In the genomic region with DNA sequence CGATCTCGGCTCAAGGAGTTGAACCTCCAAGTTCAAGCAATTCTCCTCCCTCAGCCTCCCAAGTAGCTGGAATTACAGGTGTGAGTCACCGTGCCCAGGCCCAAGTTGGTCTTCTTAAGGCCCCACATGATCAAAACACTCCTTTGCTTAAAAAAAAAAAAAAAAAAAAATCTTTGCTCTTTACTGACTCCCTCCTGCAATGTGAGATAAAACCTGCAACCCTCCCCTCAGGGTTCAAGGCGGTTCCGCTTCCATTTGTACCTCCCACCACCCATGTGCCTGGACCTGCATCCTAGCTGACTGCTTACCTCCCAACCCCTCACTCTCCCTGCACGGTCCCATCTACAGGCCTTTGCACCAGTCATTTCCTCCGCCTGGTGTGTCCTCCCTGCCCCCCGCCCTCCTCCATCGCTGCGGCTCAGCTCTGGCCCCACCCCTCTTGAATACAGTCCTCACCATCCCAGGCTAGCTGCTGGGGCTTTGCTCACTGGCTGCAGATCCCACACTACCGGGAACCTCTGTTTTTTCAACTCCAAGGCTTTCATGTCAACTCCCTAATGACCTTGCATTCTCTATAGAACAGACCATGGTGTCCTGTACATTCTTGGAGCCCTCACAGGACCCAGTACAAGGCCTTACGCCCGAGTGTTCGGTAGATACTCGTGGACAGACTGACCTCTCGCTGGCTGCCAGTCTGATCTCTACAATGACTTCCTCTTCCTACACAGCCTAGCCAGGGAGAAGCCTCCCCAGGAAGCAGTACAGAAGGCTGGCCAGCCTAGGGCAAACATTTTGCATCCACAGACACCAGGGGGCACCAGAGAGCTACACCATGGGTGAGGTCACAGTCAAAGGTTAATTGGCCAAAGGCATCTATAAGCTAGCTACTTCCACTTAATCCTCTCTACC, we compare ENCODE assay signal across 8 cellular contexts. TPM values are rescaled to one million over a fixed set of nuclear protein-coding genes. Genes with fewer than 3 reads are reported as not detected.
DNase-seq lines count a peak whose midpoint lies in the region; ATAC-seq and TF ChIP-seq lines count a peak whose summit lies in the region.

No MANE protein-coding gene starts in this region.

- no peaks in the 10 kb centered on the region for H3K27me3 ChIP-seq in right lobe of liver

- peaks cover 2 to 35% (median 21%) of the 10 kb centered on the region in 4 donors for H3K4me1 ChIP-seq in right lobe of liver

- H3K36me3 Mint-ChIP-seq in Calu3 (ENCODE audit: insufficient read depth, unreplicated experiment): peaks cover 67% of the 10 kb centered on the region
- H3K36me3 Mint-ChIP-seq in HFFc6 (ENCODE audit: low read depth): peaks cover 36% of the 10 kb centered on the region
- peaks cover 64% of the 10 kb centered on the region for H3K36me3 Mint-ChIP-seq in activated CD4-positive, alpha-beta T cell treated with anti-CD3 and anti-CD28 coated beads, Interleukin-2, amount 10 ng/mL, durations not matched to agents 7 days and 5 days (ENCODE audit: low read depth)
- peaks cover 97% of the 10 kb centered on the region for H3K36me3 Mint-ChIP-seq in dendritic cell treated with granulocyte-macrophage colony-stimulating factor and Interleukin-4, amounts not matched to agents 40 ng/mL and 50 ng/mL, for 4 days (ENCODE audit: low read depth)

- peaks cover 0 to 37% (median 11%) of the 10 kb centered on the region in 4 donors for H3K36me3 ChIP-seq in right lobe of liver

- no TSS peak for BruUV-seq in Calu3 (replicated peaks; lab: Mats Ljungman, UMichigan)

- peak overlapping the region in 1 of 3 donors; percentile 12 for H3K27ac ChIP-seq in right lobe of liver

- intact Hi-C loops in Calu3 (cut with micrococcal nuclease; ENCODE audit: unreplicated experiment): loop anchor here (1.0 kb wide), 2 partner anchors 30 to 97 kb away; no protein-coding TSS in a partner anchor
- intact Hi-C loops in dendritic cell treated with granulocyte-macrophage colony-stimulating factor and Interleukin-4, amounts not matched to agents 40 ng/mL and 50 ng/mL, for 4 days (cut with micrococcal nuclease): loop anchor here (1.0 kb wide), 1 partner anchor 97 kb away; no protein-coding TSS in a partner anchor
- intact Hi-C loops in right lobe of liver (cut with DNase I): loop anchor here (5.0 kb wide), 2 partner anchors 94 to 99 kb away; no protein-coding TSS in a partner anchor

- H3K4me3 ChIP-seq in right lobe of liver: no peak overlapping the region

- H3K27ac Mint-ChIP-seq in Calu3 (ENCODE audit: unreplicated experiment) (peak overlapping the region; percentile 30), HFFc6 (peak overlapping the region; percentile 20)
- H3K27ac Mint-ChIP-seq in activated CD4-positive, alpha-beta T cell treated with anti-CD3 and anti-CD28 coated beads, Interleukin-2, amount 10 ng/mL, durations not matched to agents 7 days and 5 days: peak overlapping the region; percentile 76
- peak overlapping the region; percentile 79 for H3K27ac Mint-ChIP-seq in dendritic cell treated with granulocyte-macrophage colony-stimulating factor and Interleukin-4, amounts not matched to agents 40 ng/mL and 50 ng/mL, for 4 days

- 48% methylated on average over 14 of the region's 16 CpGs for WGBS in right lobe of liver (ENCODE audit: insufficient coverage, low coverage, low lambda C conversion rate, missing lambda C conversion rate)

- peaks cover 59% of the 10 kb centered on the region for H3K4me1 Mint-ChIP-seq in Calu3 (ENCODE audit: low read depth, unreplicated experiment)
- peaks cover 51% of the 10 kb centered on the region for H3K4me1 Mint-ChIP-seq in HFFc6 (ENCODE audit: low read depth)
- H3K4me1 Mint-ChIP-seq in activated CD4-positive, alpha-beta T cell treated with anti-CD3 and anti-CD28 coated beads, Interleukin-2, amount 10 ng/mL, durations not matched to agents 7 days and 5 days: peaks cover 47% of the 10 kb centered on the region
- peaks cover 53% of the 10 kb centered on the region for H3K4me1 Mint-ChIP-seq in dendritic cell treated with granulocyte-macrophage colony-stimulating factor and Interleukin-4, amounts not matched to agents 40 ng/mL and 50 ng/mL, for 4 days (ENCODE audit: low read depth)

- H3K4me3 Mint-ChIP-seq in Calu3 (ENCODE audit: low read depth, unreplicated experiment) (no peak overlapping the region), HFFc6 (no peak overlapping the region)
- H3K4me3 Mint-ChIP-seq in activated CD4-positive, alpha-beta T cell treated with anti-CD3 and anti-CD28 coated beads, Interleukin-2, amount 10 ng/mL, durations not matched to agents 7 days and 5 days: no peak overlapping the region
- peak overlapping the region; percentile 14 for H3K4me3 Mint-ChIP-seq in dendritic cell treated with granulocyte-macrophage colony-stimulating factor and Interleukin-4, amounts not matched to agents 40 ng/mL and 50 ng/mL, for 4 days

- CTCF ChIA-PET in Calu3 (lab: Charles Lee): interaction anchor here (1.0 to 2.2 kb wide), 13 partner anchors 13 to 158 kb away, joined by 3 to 26 read pairs (median 6); partner anchors contain the start of genes PNMA1, PTGR2 and ZNF410
- CTCF ChIA-PET in activated CD4-positive, alpha-beta T cell treated with anti-CD3 and anti-CD28 coated beads, Interleukin-2, amount 10 ng/mL, durations not matched to agents 7 days and 5 days (lab: Charles Lee): interaction anchor here (0.5 to 4.3 kb wide), 37 partner anchors 9 to 1291 kb away, joined by 3 to 78 read pairs (median 4); partner anchors contain the start of gene PTGR2

- POLR2A ChIA-PET in activated CD4-positive, alpha-beta T cell treated with anti-CD3 and anti-CD28 coated beads, Interleukin-2, amount 10 ng/mL, durations not matched to agents 7 days and 5 days (lab: Charles Lee): no interaction called here

- no peaks in the 10 kb centered on the region for H3K9me3 Mint-ChIP-seq in Calu3 (ENCODE audit: low read depth, unreplicated experiment)
- no peaks in the 10 kb centered on the region for H3K9me3 Mint-ChIP-seq in HFFc6
- no peaks in the 10 kb centered on the region for H3K9me3 Mint-ChIP-seq in activated CD4-positive, alpha-beta T cell treated with anti-CD3 and anti-CD28 coated beads, Interleukin-2, amount 10 ng/mL, durations not matched to agents 7 days and 5 days
- H3K9me3 Mint-ChIP-seq in dendritic cell treated with granulocyte-macrophage colony-stimulating factor and Interleukin-4, amounts not matched to agents 40 ng/mL and 50 ng/mL, for 4 days: no peaks in the 10 kb centered on the region

- ATAC-seq in right lobe of liver (peak; percentile 77 to 86 (median 80)), HG03095 (IDR thresholded peaks at IDR 0.05; ENCODE audit: unreplicated experiment) (no peak)

- H3K27me3 Mint-ChIP-seq in Calu3 (ENCODE audit: unreplicated experiment): no peaks in the 10 kb centered on the region
- H3K27me3 Mint-ChIP-seq in HFFc6 (ENCODE audit: insufficient read depth): peaks cover 7% of the 10 kb centered on the region
- H3K27me3 Mint-ChIP-seq in activated CD4-positive, alpha-beta T cell treated with anti-CD3 and anti-CD28 coated beads, Interleukin-2, amount 10 ng/mL, durations not matched to agents 7 days and 5 days: no peaks in the 10 kb centered on the region
- no peaks in the 10 kb centered on the region for H3K27me3 Mint-ChIP-seq in dendritic cell treated with granulocyte-macrophage colony-stimulating factor and Interleukin-4, amounts not matched to agents 40 ng/mL and 50 ng/mL, for 4 days

- TF ChIP-seq CTCF in Calu3 (IDR thresholded peaks at IDR 0.05; ENCODE audit: unreplicated experiment): peak; percentile 89
- peak; percentile 96 for TF ChIP-seq CTCF in HFFc6 (IDR thresholded peaks at IDR 0.05)
- peak; percentile 95 to 97 (median 96) for TF ChIP-seq CTCF in right lobe of liver (IDR thresholded peaks at IDR 0.05)

- peak; percentile 91 for DNase-seq in Calu3
- DNase-seq in HFFc6: peak; percentile 53
- peak; percentile 81 for DNase-seq in NCI-H69 (lab: John Stamatoyannopoulos, UW)
- peak; percentile 92 for DNase-seq in activated CD4-positive, alpha-beta T cell treated with anti-CD3 and anti-CD28 coated beads, Interleukin-2, amount 10 ng/mL, durations not matched to agents 7 days and 5 days
- DNase-seq in right lobe of liver: peak; percentile 88 to 90 (median 88)
- DNase-seq in stimulated activated CD4-positive, alpha-beta T cell treated with anti-CD3 and anti-CD28 coated beads, Interleukin-4, amount 100 ng/mL, for 4 hours: peak; percentile 77 to 87

- TF ChIP-seq POLR2A in right lobe of liver (IDR thresholded peaks at IDR 0.05): no peak

- H3K9me3 ChIP-seq in right lobe of liver: no peaks in the 10 kb centered on the region

RNA-seq across cellular contexts. Expression of gene PNMA1, which starts 14.2 kb away (rescaled TPM):
- total RNA-seq in Calu3 (2022) (37.2 and 37.9 TPM in 2 replicates), right lobe of liver (1 to 10 TPM; 1.7 to 7.6 (median 3.7) TPM)
- total RNA-seq in HFFc6 (2021; fragmentation: NEBNext Ultra II Directional; extraction: Animal tissue kit (Norgen Biotek cat#: 25700)): 10 to 100 TPM; 51.1 to 60.9 (median 53.2) TPM
- total RNA-seq in activated CD4-positive, alpha-beta T cell treated with anti-CD3 and anti-CD28 coated beads, Interleukin-2, amount 10 ng/mL, durations not matched to agents 7 days and 5 days: 10 to 100 TPM; 23.3 to 25.9 TPM

Comparison
In these comparisons a context has a peak if more than half of its experiments do, and no peak if none do; other contexts are left out.
1. H3K27ac Mint-ChIP-seq: peak in every context shown above with its lines; median percentile 79 in dendritic cell treated with granulocyte-macrophage colony-stimulating factor and Interleukin-4, amounts not matched to agents 40 ng/mL and 50 ng/mL, for 4 days; 76 in activated CD4-positive, alpha-beta T cell treated with anti-CD3 and anti-CD28 coated beads, Interleukin-2, amount 10 ng/mL, durations not matched to agents 7 days and 5 days; 30 in Calu3; 20 in HFFc6.